ENCODE assay signal across 21 cellular contexts in genomic region chr7:136605532-136606329, GRCh38.
DNase-seq lines count a peak whose midpoint lies in the region; ATAC-seq, FAIRE-seq and TF ChIP-seq lines count a peak whose summit lies in the region.
"Had no signal": no experiment of that assay in that cellular context is flagged by ENCODE, and none has a peak within 500 bp of the region (broad histone marks: within the 10 kb centered on the region; RNA-seq: fewer than 3 reads in every experiment).

No MANE protein-coding gene starts in this region.

- no peak overlapping the region for H3K23ac ChIP-seq in IMR-90 (ENCODE audit: low read depth, low read length)

- in situ Hi-C loops in HepG2 (cut with HindIII; ENCODE audit: extremely low pct_ligation_motif_present, low pct_unique_long_range_greater_than_20kb) (no loop called here), IMR-90 (cut with MboI; ENCODE audit: low sequenced_read_pairs) (no loop called here), K562 (cut with MboI) (no loop called here)

- dilution Hi-C loops in IMR-90 (cut with HindIII; ENCODE audit: low sequenced_read_pairs, unreplicated experiment): no loop called here

- H3K14ac ChIP-seq in IMR-90 (replicated peaks; ENCODE audit: low read depth, low read length): no peak overlapping the region

- H3K9me1 ChIP-seq in IMR-90 (ENCODE audit: insufficient read depth, low read length) (no peaks in the 10 kb centered on the region), K562 (ENCODE audit: control insufficient read depth, insufficient read depth, low read length) (no peaks in the 10 kb centered on the region)

- intact Hi-C loops in HepG2 (cut with micrococcal nuclease; ENCODE audit: unreplicated experiment) (no loop called here), right lobe of liver (cut with DNase I) (no loop called here), IMR-90 (cut with micrococcal nuclease) (no loop called here), K562 (cut with micrococcal nuclease) (no loop called here)

- no peak overlapping the region for H2BK5ac ChIP-seq in IMR-90 (ENCODE audit: low read depth, low read length, poor library complexity, severe bottlenecking)

- H2BK20ac ChIP-seq in IMR-90 (ENCODE audit: low read depth, low read length): no peak overlapping the region

- CTCF ChIA-PET in HepG2 (lab: Yijun Ruan, JAX; ENCODE audit: low intra/inter-chr PET ratio, low total read pairs): no interaction called here
- CTCF ChIA-PET in IMR-90 (lab: Yijun Ruan, JAX): no interaction called here
- CTCF ChIA-PET in K562 (lab: Yijun Ruan, JAX; ENCODE audit: low intra/inter-chr PET ratio): no interaction called here

- H2AFZ ChIP-seq in HepG2 (ENCODE audit: low read length): no peak overlapping the region
- no peak overlapping the region for H2AFZ ChIP-seq in IMR-90 (replicated peaks; ENCODE audit: low read length, poor library complexity)
- no peak overlapping the region for H2AFZ ChIP-seq in K562 (ENCODE audit: low read depth, low read length)

- no peak for ATAC-seq in HepG2
- ATAC-seq in right lobe of liver: no peak
- no peak for ATAC-seq in IMR-90 (ENCODE audit: low read depth)
- no peak for ATAC-seq in K562
- ATAC-seq: CD8-positive, alpha-beta T cell had no signal

- H3K9ac ChIP-seq in HepG2 (ENCODE audit: insufficient read depth, low read depth, low read length) (no peak overlapping the region), IMR-90 (ENCODE audit: low read depth, low read length) (no peak overlapping the region), K562 (ENCODE audit: insufficient read depth in 1 of 2, low read depth in 2 of 2, low read length in 2 of 2) (no peak overlapping the region)
- H3K9ac ChIP-seq: BLaER1 treated with 17β-estradiol and CSF1 and Interleukin-3, amounts not matched to agents 10 nM and 100 nM had no signal

- H3K4me3 ChIP-seq in HepG2 (replicated peaks in 1 of 3; ENCODE audit: insufficient read depth in 1 of 3, low read depth in 2 of 3, low read length in 3 of 3) (no peak overlapping the region), right lobe of liver (no peak overlapping the region), IMR-90 (ENCODE audit: insufficient read depth, low read depth, low read length) (no peak overlapping the region), K562 (no peak overlapping the region)
- H3K4me3 ChIP-seq: BLaER1 treated with 17β-estradiol and CSF1 and Interleukin-3, amounts not matched to agents 10 nM and 100 nM had no signal

- no peak overlapping the region for H3K4ac ChIP-seq in IMR-90 (ENCODE audit: low read depth, low read length)

- H3K4me1 ChIP-seq in HepG2 (ENCODE audit: insufficient read depth, low read length) (no peaks in the 10 kb centered on the region), right lobe of liver (no peaks in the 10 kb centered on the region), IMR-90 (ENCODE audit: control insufficient read depth, insufficient read depth, low read length) (no peaks in the 10 kb centered on the region), K562 (replicated peaks in 1 of 2; ENCODE audit: control insufficient read depth in 2 of 2, insufficient read depth in 2 of 2, low read length in 2 of 2) (no peaks in the 10 kb centered on the region)
- H3K4me1 ChIP-seq: BLaER1 treated with 17β-estradiol and CSF1 and Interleukin-3, amounts not matched to agents 10 nM and 100 nM; Caco-2 had no signal

- no peak overlapping the region for H3K4me2 ChIP-seq in HepG2 (ENCODE audit: low read depth, low read length)
- H3K4me2 ChIP-seq in IMR-90 (ENCODE audit: low read depth, low read length): no peak overlapping the region
- no peak overlapping the region for H3K4me2 ChIP-seq in K562 (ENCODE audit: insufficient read depth, low read length)
- H3K4me2 ChIP-seq: BLaER1 treated with 17β-estradiol and CSF1 and Interleukin-3, amounts not matched to agents 10 nM and 100 nM had no signal

- H3K56ac ChIP-seq in IMR-90 (ENCODE audit: extremely low read depth, insufficient read depth, low read length): no peak overlapping the region

- H3K36me3 ChIP-seq in HepG2 (replicated peaks in 1 of 2; ENCODE audit: control insufficient read depth in 1 of 2, insufficient read depth in 2 of 2, low read length in 2 of 2) (no peaks in the 10 kb centered on the region), right lobe of liver (no peaks in the 10 kb centered on the region), IMR-90 (ENCODE audit: control insufficient read depth, insufficient read depth, low read length) (no peaks in the 10 kb centered on the region), K562 (ENCODE audit: control insufficient read depth, insufficient read depth, low read length) (no peaks in the 10 kb centered on the region)
- H3K36me3 ChIP-seq: BLaER1 treated with 17β-estradiol and CSF1 and Interleukin-3, amounts not matched to agents 10 nM and 100 nM had no signal

- no peak for TF ChIP-seq RAD21 in HepG2 (CRISPR knock-in tag; IDR thresholded peaks at IDR 0.05)
- TF ChIP-seq RAD21 in IMR-90 (IDR thresholded peaks at IDR 0.05; ENCODE audit: low read length): no peak
- TF ChIP-seq RAD21 in K562 (CRISPR knock-in tag; conservative IDR thresholded peaks at IDR 0.05 in 1 of 2, IDR thresholded peaks at IDR 0.05 in 1 of 2): no peak

- BruUV-seq in HepG2 (replicated peaks; lab: Mats Ljungman, UMichigan) (no TSS peak), IMR-90 (replicated peaks; lab: Mats Ljungman, UMichigan) (no TSS peak), K562 (replicated peaks; lab: Mats Ljungman, UMichigan) (no TSS peak)

- DNase-seq in HepG2 (ENCODE audit: low spot score): no peak
- no peak for DNase-seq in right lobe of liver
- no peak for DNase-seq in IMR-90
- no peak for DNase-seq in K562 (ENCODE audit: extremely low read depth in 1 of 4, low spot score in 3 of 4)
- DNase-seq in HUDEP-2 (lab: John Stamatoyannopoulos, UW; ENCODE audit: unreplicated experiment in 76 of 76): no peak
- DNase-seq in HTR-8/SVneo (ENCODE audit: insufficient read length, low spot score): no peak
- DNase-seq in stimulated activated CD4-positive, alpha-beta T cell treated with anti-CD3 and anti-CD28 coated beads, Interleukin-4, amount 100 ng/mL, for 1 hour: no peak
- DNase-seq: 8988T; AML-193; Caco-2; Calu3; CD4-positive, alpha-beta T cell; CD8-positive, alpha-beta T cell; DMS79 treated with DMSO at 0.1 percent for 48 hours; GF-D8 had no signal

- H3K18ac ChIP-seq in IMR-90 (ENCODE audit: low read depth, low read length): no peak overlapping the region

- no peak overlapping the region for H2AK5ac ChIP-seq in IMR-90 (ENCODE audit: low read depth, low read length)

- TF ChIP-seq POLR2A in HepG2 (IDR thresholded peaks at IDR 0.05; ENCODE audit: insufficient read depth in 1 of 2, low read depth in 2 of 2, low read length in 2 of 2) (no peak), right lobe of liver (IDR thresholded peaks at IDR 0.05) (no peak), IMR-90 (IDR thresholded peaks at IDR 0.05; ENCODE audit: low read depth, low read length) (no peak), K562 (conservative IDR thresholded peaks at IDR 0.05) (no peak)

- FAIRE-seq in HepG2 (lab: Jason Lieb, UNC): no peak
- FAIRE-seq in K562 (lab: Jason Lieb, UNC): no peak
- no peak for FAIRE-seq in HTR-8/SVneo (lab: Jason Lieb, UNC)
- FAIRE-seq: D721Med, G401.6, GM12891, GM19239 had no signal

- no peak overlapping the region for H4K8ac ChIP-seq in IMR-90 (ENCODE audit: low read depth in 2 of 2, low read length in 2 of 2)

- WGBS in HepG2 (ENCODE audit: low lambda C conversion rate): 1% methylated on average over 2 of the region's 2 CpGs
- WGBS in right lobe of liver (ENCODE audit: insufficient coverage, low coverage, low lambda C conversion rate, missing lambda C conversion rate): 36% methylated on average over 2 of the region's 2 CpGs
- WGBS in IMR-90 (ENCODE audit: extremely low coverage in 2 of 2, insufficient read length in 1 of 2), 2 experiments: no CpG with 5 or more reads among the region's 2 CpGs
- 2% methylated on average over 2 of the region's 2 CpGs for WGBS in K562 (ENCODE audit: insufficient coverage, low coverage, missing lambda C conversion rate)

- H2AK9ac ChIP-seq in IMR-90 (replicated peaks; ENCODE audit: low read depth, low read length, poor library complexity): no peak overlapping the region

- H3K27ac ChIP-seq in HepG2 (ENCODE audit: extremely low read length, insufficient read depth, low read length): no peak overlapping the region
- H3K27ac ChIP-seq in right lobe of liver: no peak overlapping the region
- no peak overlapping the region for H3K27ac ChIP-seq in IMR-90 (ENCODE audit: insufficient read depth, low read length)
- no peak overlapping the region for H3K27ac ChIP-seq in K562 (ENCODE audit: extremely low read depth, low read depth, low read length)
- H3K27ac ChIP-seq: BLaER1 treated with 17β-estradiol and CSF1 and Interleukin-3, amounts not matched to agents 10 nM and 100 nM; C4-2B had no signal

- TF ChIP-seq EP300 in HepG2 (IDR thresholded peaks at IDR 0.05; ENCODE audit: low read depth in 2 of 2, low read length in 2 of 2) (no peak), HepG2 (CRISPR knock-in tag; IDR thresholded peaks at IDR 0.05; ENCODE audit: borderline replicate concordance) (no peak), K562 (IDR thresholded peaks at IDR 0.05; ENCODE audit: low read length) (no peak)

- POLR2A ChIA-PET in HepG2 (lab: Yijun Ruan, JAX): no interaction called here
- POLR2A ChIA-PET in IMR-90 (lab: Charles Lee; ENCODE audit: unreplicated experiment): no interaction called here
- POLR2A ChIA-PET in K562 (lab: Yijun Ruan, JAX): interaction anchor here (0.6 kb wide), 1 partner anchor 81 kb away, joined by 3 read pairs; no protein-coding TSS in a partner anchor

- TF ChIP-seq CTCF in HepG2 (CRISPR knock-in tag; IDR thresholded peaks at IDR 0.05) (no peak), right lobe of liver (IDR thresholded peaks at IDR 0.05) (no peak), IMR-90 (conservative IDR thresholded peaks at IDR 0.05; ENCODE audit: low read depth, low read length) (no peak), K562 (IDR thresholded peaks at IDR 0.05 in 2 of 3, conservative IDR thresholded peaks at IDR 0.05 in 1 of 3; ENCODE audit: insufficient read depth in 2 of 3, low read depth in 1 of 3, low read length in 3 of 3) (no peak)

- no peak overlapping the region for H4K91ac ChIP-seq in IMR-90 (ENCODE audit: insufficient read depth, low read depth, low read length)

- H4K20me1 ChIP-seq in HepG2 (ENCODE audit: insufficient read depth, low read length): no peaks in the 10 kb centered on the region
- no peaks in the 10 kb centered on the region for H4K20me1 ChIP-seq in IMR-90 (ENCODE audit: insufficient read depth, low read length)
- no peaks in the 10 kb centered on the region for H4K20me1 ChIP-seq in K562 (replicated peaks; ENCODE audit: control insufficient read depth, insufficient read depth, low read length)
- H4K20me1 ChIP-seq: BLaER1 treated with 17β-estradiol and CSF1 and Interleukin-3, amounts not matched to agents 10 nM and 100 nM had no signal

- no peak overlapping the region for H2BK120ac ChIP-seq in IMR-90 (ENCODE audit: low read depth, low read length)

- H3K9me3 ChIP-seq in HepG2 (ENCODE audit: low read length): peaks cover 61% of the 10 kb centered on the region
- no peaks in the 10 kb centered on the region for H3K9me3 ChIP-seq in right lobe of liver
- H3K9me3 ChIP-seq in IMR-90 (ENCODE audit: control insufficient read depth, insufficient read depth, low read length): no peaks in the 10 kb centered on the region
- no peaks in the 10 kb centered on the region for H3K9me3 ChIP-seq in K562 (replicated peaks; ENCODE audit: control insufficient read depth, insufficient read depth, low read depth, low read length)
- H3K9me3 ChIP-seq: Caco-2 had no signal

- H3K27me3 ChIP-seq in HepG2 (ENCODE audit: control insufficient read depth in 1 of 2, insufficient read depth in 2 of 2, low read length in 2 of 2) (no peaks in the 10 kb centered on the region), right lobe of liver (no peaks in the 10 kb centered on the region), IMR-90 (ENCODE audit: control insufficient read depth, insufficient read depth, low read length) (no peaks in the 10 kb centered on the region), K562 (ENCODE audit: control insufficient read depth in 2 of 2, insufficient read depth in 2 of 2, low read length in 2 of 2) (no peaks in the 10 kb centered on the region)
- H3K27me3 ChIP-seq: BLaER1 treated with 17β-estradiol and CSF1 and Interleukin-3, amounts not matched to agents 10 nM and 100 nM had no signal

- H3K79me1 ChIP-seq in IMR-90 (ENCODE audit: low read depth in 1 of 2, low read length in 2 of 2): no peaks in the 10 kb centered on the region

- H3K79me2 ChIP-seq in HepG2 (ENCODE audit: insufficient read depth, low read length) (no peaks in the 10 kb centered on the region), K562 (ENCODE audit: control insufficient read depth, insufficient read depth, low read length) (no peaks in the 10 kb centered on the region)

- no peak overlapping the region for H4K5ac ChIP-seq in IMR-90 (ENCODE audit: low read depth, low read length)

- H2BK15ac ChIP-seq in IMR-90 (ENCODE audit: low read depth, low read length): no peak overlapping the region

Comparison
In these comparisons a context has a peak if more than half of its experiments do, and no peak if none do; other contexts are left out.
1. Of the 241 proteins assayed by ChIP-seq in both HepG2 and K562: peak only in HepG2: none; only in K562: MAFG; in both: MAFF; in neither: 238; mixed calls (peak in some experiments, not most) for 1.